Comparison of ENCODE assay signal across 7 cellular contexts in genomic region chr6:95431637-95432228, GRCh38.
A peak's percentile ranks its signal among the peaks of the same experiment; 100 is the strongest.
DNase-seq lines count a peak whose midpoint lies in the region; ATAC-seq and TF ChIP-seq lines count a peak whose summit lies in the region.

No MANE protein-coding gene starts in this region.

- H3K27ac ChIP-seq in DOHH2 (ENCODE audit: low read depth, low read length) (no peak overlapping the region), GM23248 (no peak overlapping the region)

- H3K27me3 ChIP-seq in DOHH2 (ENCODE audit: control insufficient read depth, low read length) (no peaks in the 10 kb centered on the region), GM23248 (replicated peaks; ENCODE audit: insufficient read depth) (no peaks in the 10 kb centered on the region)

- H3K4me2 ChIP-seq in DOHH2 (ENCODE audit: low read length) (no peak overlapping the region), GM23248 (ENCODE audit: unreplicated experiment) (no peak overlapping the region)

- WGBS in GM23248 (ENCODE audit: low coverage in 1 of 2, low lambda C conversion rate in 2 of 2, missing lambda C conversion rate in 2 of 2), 2 experiments, result 32% methylated on average over 2 of the region's 2 CpGs

- no peak overlapping the region for H3K9ac ChIP-seq in GM23248

- no peaks in the 10 kb centered on the region for H3K9me2 ChIP-seq in DOHH2 (replicated peaks; ENCODE audit: control insufficient read depth, low read length)
- no peaks in the 10 kb centered on the region for H3K9me2 ChIP-seq in GM23248 (ENCODE audit: insufficient read depth)

- H3K4me1 ChIP-seq in DOHH2 (ENCODE audit: control insufficient read depth, low read length), result no peaks in the 10 kb centered on the region
- H3K4me1 ChIP-seq in GM23248 (ENCODE audit: insufficient read depth), result no peaks in the 10 kb centered on the region

- H3K4me3 ChIP-seq in DOHH2 (ENCODE audit: low read length) (no peak overlapping the region), GM23248 (no peak overlapping the region), fibroblast of villous mesenchyme (ENCODE audit: low read depth, low read length) (no peak overlapping the region)

- no peaks in the 10 kb centered on the region for H3K79me2 ChIP-seq in DOHH2 (ENCODE audit: control insufficient read depth, low read length)
- no peaks in the 10 kb centered on the region for H3K79me2 ChIP-seq in GM23248 (ENCODE audit: insufficient read depth)

- no peaks in the 10 kb centered on the region for H3K9me3 ChIP-seq in DOHH2 (ENCODE audit: control insufficient read depth, insufficient read depth, low read length)
- H3K9me3 ChIP-seq in GM23248 (ENCODE audit: low read depth), result no peaks in the 10 kb centered on the region

- H2AFZ ChIP-seq in GM23248, result no peak overlapping the region

- DNase-seq in GM23248, result peak; percentile 38
- DNase-seq in NCI-H2081 (lab: John Stamatoyannopoulos, UW), result peak; percentile 40 to 44
- DNase-seq in activated CD4-positive, alpha-beta T cell treated with anti-CD3 and anti-CD28 coated beads, Interleukin-2, amount 50 U/mL, for 1 hour, result peak; percentile 38
- DNase-seq in fibroblast of villous mesenchyme (ENCODE audit: low read depth), result peak; percentile 48
- peak; percentile 30 for DNase-seq in putamen (ENCODE audit: low spot score)

- TF ChIP-seq CTCF in DOHH2 (IDR thresholded peaks at IDR 0.05; ENCODE audit: low read depth, low read length, poor library complexity, severe bottlenecking) (peak; percentile 68), fibroblast of villous mesenchyme (IDR thresholded peaks at IDR 0.05; ENCODE audit: insufficient read depth, low read depth, low read length) (peak; percentile 53)

- in situ Hi-C loops in GM23248 (cut with MboI), result no loop called here

- no peaks in the 10 kb centered on the region for H4K20me1 ChIP-seq in DOHH2 (ENCODE audit: control insufficient read depth, insufficient read depth, low read depth, low read length)
- no peaks in the 10 kb centered on the region for H4K20me1 ChIP-seq in GM23248 (ENCODE audit: insufficient read depth)

- no peaks in the 10 kb centered on the region for H3K36me3 ChIP-seq in DOHH2 (ENCODE audit: control insufficient read depth, low read length)
- no peaks in the 10 kb centered on the region for H3K36me3 ChIP-seq in GM23248 (ENCODE audit: low read depth)

- no peak for ATAC-seq in HG02840 (IDR thresholded peaks at IDR 0.05; ENCODE audit: low FRiP score, unreplicated experiment)

- H3F3A ChIP-seq in DOHH2 (ENCODE audit: control insufficient read depth, insufficient read depth) (no peaks in the 10 kb centered on the region), GM23248 (ENCODE audit: insufficient read depth) (no peaks in the 10 kb centered on the region)
